8 cellular contexts compared by ENCODE assay signal in the genomic region with DNA sequence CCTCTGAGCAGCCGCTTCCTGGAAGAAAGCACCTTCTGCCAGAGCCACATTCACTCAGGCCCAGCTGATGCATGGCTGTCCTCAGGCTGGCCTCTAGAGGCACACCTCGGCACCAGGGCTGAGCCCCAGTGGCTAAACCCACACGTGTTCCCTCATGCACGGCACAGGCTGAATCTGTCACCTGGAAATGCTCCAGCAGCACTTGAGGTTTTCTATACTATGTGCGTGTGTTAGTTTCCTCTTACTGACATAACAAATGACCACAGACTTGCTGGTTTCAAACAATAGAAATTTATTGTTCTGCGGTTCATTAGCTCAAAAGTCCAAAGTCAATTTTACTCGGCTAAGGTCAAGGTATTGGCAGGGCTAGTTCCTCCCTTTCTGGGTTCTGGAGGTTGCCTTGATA.
A peak's percentile ranks its signal among the peaks of the same experiment; 100 is the strongest.
DNase-seq lines count a peak whose midpoint lies in the region; ATAC-seq, FAIRE-seq and TF ChIP-seq lines count a peak whose summit lies in the region.

No MANE protein-coding gene starts in this region.

- no peak for TF ChIP-seq POLR2A in transverse colon (IDR thresholded peaks at IDR 0.05)

- intact Hi-C loops in transverse colon (cut with DNase I; ENCODE audit: low total_unique reads): no loop called here

- no peaks in the 10 kb centered on the region for H4K20me1 ChIP-seq in DND-41 (ENCODE audit: insufficient read depth, low read length)

- in situ Hi-C loops in transverse colon (cut with MboI; ENCODE audit: low pct_ligation_motif_present in 1 of 4, low pct_unique_long_range_greater_than_20kb in 1 of 4, low sequenced_read_pairs in 3 of 4): no loop called here

- no peak overlapping the region for H3K4me3 ChIP-seq in DND-41 (ENCODE audit: low read depth in 1 of 2, low read length in 2 of 2)
- no peak overlapping the region for H3K4me3 ChIP-seq in endodermal cell (ENCODE audit: low read length)
- H3K4me3 ChIP-seq in small intestine (ENCODE audit: low read depth in 1 of 2, low read length in 2 of 2): no peak overlapping the region
- H3K4me3 ChIP-seq in transverse colon: no peak overlapping the region

- no peak overlapping the region for H3K4me3 Mint-ChIP-seq in endodermal cell

- ATAC-seq in DND-41 (ENCODE audit: insufficient read depth, low read depth) (peak; percentile 82), GM18873 (IDR thresholded peaks at IDR 0.05; ENCODE audit: low FRiP score, unreplicated experiment) (peak; percentile 78), HG02970 (IDR thresholded peaks at IDR 0.05; ENCODE audit: low FRiP score, unreplicated experiment) (peak; percentile 88)

- TF ChIP-seq EP300 in transverse colon (IDR thresholded peaks at IDR 0.05; ENCODE audit: low read depth): no peak

- no peaks in the 10 kb centered on the region for H3K36me3 ChIP-seq in DND-41 (ENCODE audit: insufficient read depth, low read length)
- no peaks in the 10 kb centered on the region for H3K36me3 ChIP-seq in endodermal cell (ENCODE audit: control insufficient read depth, insufficient read depth, low read length)
- no peaks in the 10 kb centered on the region for H3K36me3 ChIP-seq in small intestine (ENCODE audit: control insufficient read depth in 2 of 2, insufficient read depth in 2 of 2, low read length in 2 of 2)
- no peaks in the 10 kb centered on the region for H3K36me3 ChIP-seq in transverse colon

- H3K27ac ChIP-seq in DND-41 (ENCODE audit: low read length) (no peak overlapping the region), endodermal cell (ENCODE audit: low read depth, low read length) (no peak overlapping the region), small intestine (ENCODE audit: low read depth in 1 of 2, low read length in 1 of 2) (no peak overlapping the region), transverse colon (no peak overlapping the region)

- H3K9me3 Mint-ChIP-seq in endodermal cell: no peaks in the 10 kb centered on the region

- DNase-seq in DND-41: peak; percentile 20
- peak; percentile 12 for DNase-seq in NCI-H460 (ENCODE audit: extremely low read depth, low read depth)
- peak; percentile 85 for DNase-seq in endodermal cell
- DNase-seq in small intestine: peak; percentile 37
- DNase-seq in midbrain (lab: John Stamatoyannopoulos, UW): no peak
- DNase-seq in transverse colon: no peak

- H3K4me2 ChIP-seq in DND-41 (ENCODE audit: insufficient read depth, low read length): no peak overlapping the region

- H3K27ac Mint-ChIP-seq in endodermal cell: no peak overlapping the region

- no peaks in the 10 kb centered on the region for H3K9me3 ChIP-seq in DND-41 (ENCODE audit: insufficient read depth, low read length, severe bottlenecking)
- no peaks in the 10 kb centered on the region for H3K9me3 ChIP-seq in endodermal cell (ENCODE audit: control insufficient read depth, low read length)
- no peaks in the 10 kb centered on the region for H3K9me3 ChIP-seq in small intestine (ENCODE audit: control insufficient read depth, low read depth)
- no peaks in the 10 kb centered on the region for H3K9me3 ChIP-seq in transverse colon

- no peaks in the 10 kb centered on the region for H3K79me2 ChIP-seq in DND-41 (ENCODE audit: insufficient read depth, low read length)

- H2AFZ ChIP-seq in DND-41 (ENCODE audit: low read depth, low read length): no peak overlapping the region

- H3K27me3 Mint-ChIP-seq in endodermal cell (ENCODE audit: insufficient read depth): no peaks in the 10 kb centered on the region

- WGBS in endodermal cell (ENCODE audit: insufficient coverage in 1 of 2, insufficient read length in 1 of 2), 2 experiments: 78 to 82% methylated on average over 7 of the region's 7 CpGs
- 10 to 17% (median 13%) methylated on average over 7 of the region's 7 CpGs for WGBS in small intestine, 3 donors
- WGBS in transverse colon (ENCODE audit: low coverage in 1 of 2), 2 donors: 18 to 20% methylated on average over 1 to 7 of the region's 7 CpGs

- TF ChIP-seq CTCF in DND-41 (IDR thresholded peaks at IDR 0.05; ENCODE audit: borderline replicate concordance, extremely low read depth, low read length, poor library complexity, severe bottlenecking) (peak; percentile 43), endodermal cell (conservative IDR thresholded peaks at IDR 0.05) (peak; percentile 73), transverse colon (IDR thresholded peaks at IDR 0.05) (no peak)

- no peaks in the 10 kb centered on the region for H3K36me3 Mint-ChIP-seq in endodermal cell (ENCODE audit: low read depth)

- H3K4me1 Mint-ChIP-seq in endodermal cell: peaks cover 13% of the 10 kb centered on the region

- H3K4me1 ChIP-seq in DND-41 (ENCODE audit: insufficient read depth, low read length): no peaks in the 10 kb centered on the region
- H3K4me1 ChIP-seq in endodermal cell (ENCODE audit: control insufficient read depth, insufficient read depth, low read length): no peaks in the 10 kb centered on the region
- H3K4me1 ChIP-seq in small intestine (ENCODE audit: control insufficient read depth in 2 of 2, insufficient read depth in 1 of 2, low read depth in 1 of 2, low read length in 1 of 2): no peaks in the 10 kb centered on the region
- no peaks in the 10 kb centered on the region for H3K4me1 ChIP-seq in transverse colon

- H3K27me3 ChIP-seq in DND-41 (ENCODE audit: insufficient read depth, low read length, poor library complexity) (peaks cover 9% of the 10 kb centered on the region), endodermal cell (ENCODE audit: control insufficient read depth, insufficient read depth, low read length, poor library complexity, severe bottlenecking) (no peaks in the 10 kb centered on the region), small intestine (ENCODE audit: control insufficient read depth in 2 of 2, insufficient read depth in 2 of 2, low read length in 2 of 2) (no peaks in the 10 kb centered on the region), transverse colon (no peaks in the 10 kb centered on the region)

- no peak for FAIRE-seq in small intestine (lab: Jason Lieb, UNC)

- H3K9ac ChIP-seq in DND-41 (ENCODE audit: low read depth, low read length) (no peak overlapping the region), endodermal cell (ENCODE audit: extremely low read depth, low read length, poor library complexity, severe bottlenecking) (no peak overlapping the region)

Comparison
In these comparisons a context has a peak if more than half of its experiments do, and no peak if none do; other contexts are left out.
1. DNase-seq: peak in DND-41 (single experiment), NCI-H460 (single experiment), endodermal cell (single experiment) and small intestine (single experiment); none in midbrain (single experiment) and transverse colon (single experiment).
2. CTCF ChIP-seq: peak in DND-41 (single experiment) and endodermal cell (single experiment); none in transverse colon (0 of 5).
3. Peak in every context shown above with its lines, with median percentiles within 50 percentile points of each other: ATAC-seq.